ENCODE assay signal across 1 cellular context in genomic region chr2:237966565-237967462, GRCh38.
A peak's percentile ranks its signal among the peaks of the same experiment; 100 is the strongest.
TF ChIP-seq lines count a peak whose summit lies in the region.

Gene UBE2F, plus strand, starts transcription at chr2:237967014. Its CDS starts 6,094 bp downstream, at chr2:237973108.

TF ChIP-seq in HepG2, 621 proteins besides CTCF, POLR2A, EP300 and RAD21 (continued from another document and continues in another):
- TF ChIP-seq SP1 (IDR thresholded peaks at IDR 0.05): peak; percentile 46; the same call in 1 of the 2 replicates
- peak; percentile 98 for TF ChIP-seq SP1 (CRISPR knock-in tag; IDR thresholded peaks at IDR 0.05)
- TF ChIP-seq ZNF143 (CRISPR knock-in tag; IDR thresholded peaks at IDR 0.05): peak; percentile 37; the same call in 1 of the 2 replicates
- no peak for TF ChIP-seq SIX1 (CRISPR knock-in tag; IDR thresholded peaks at IDR 0.05; ENCODE audit: borderline replicate concordance)
- TF ChIP-seq FOXP1 (IDR thresholded peaks at IDR 0.05): no peak
- no peak for TF ChIP-seq FOXP1 (CRISPR knock-in tag; IDR thresholded peaks at IDR 0.05)
- no peak for TF ChIP-seq SUZ12 (IDR thresholded peaks at IDR 0.05; ENCODE audit: low read depth, low read length)
- TF ChIP-seq MLX (CRISPR knock-in tag; IDR thresholded peaks at IDR 0.05): peak; percentile 37; the same call in 1 of the 2 replicates
- TF ChIP-seq ZNF557 (CRISPR knock-in tag; IDR thresholded peaks at IDR 0.05): peak; percentile 4; the same call in 1 of the 2 replicates
- TF ChIP-seq ZNF562 (CRISPR knock-in tag; IDR thresholded peaks at IDR 0.05; ENCODE audit: borderline replicate concordance): no peak
- peak; percentile 84; the same call in 1 of the 2 replicates for TF ChIP-seq ZNF614 (CRISPR knock-in tag; IDR thresholded peaks at IDR 0.05; ENCODE audit: borderline replicate concordance)
- peak; percentile 94 for TF ChIP-seq TFDP2 (CRISPR knock-in tag; IDR thresholded peaks at IDR 0.05)
- TF ChIP-seq SETDB1 (CRISPR knock-in tag; IDR thresholded peaks at IDR 0.05; ENCODE audit: borderline replicate concordance): no peak
- peak; percentile 55; the same call in 1 of the 2 replicates for TF ChIP-seq ZNF703 (CRISPR knock-in tag; IDR thresholded peaks at IDR 0.05; ENCODE audit: borderline replicate concordance)
- TF ChIP-seq KDM3A (CRISPR knock-in tag; IDR thresholded peaks at IDR 0.05; ENCODE audit: low read depth): peak; percentile 70; the same call in 1 of the 2 replicates
- peak; percentile 35; the same call in 1 of the 2 replicates for TF ChIP-seq ZNF709 (CRISPR knock-in tag; IDR thresholded peaks at IDR 0.05)
- no peak for TF ChIP-seq ZBTB10 (CRISPR knock-in tag; IDR thresholded peaks at IDR 0.05; ENCODE audit: borderline replicate concordance)
- TF ChIP-seq SMYD3 (CRISPR knock-in tag; IDR thresholded peaks at IDR 0.05): no peak
- TF ChIP-seq HDAC2 (CRISPR knock-in tag; IDR thresholded peaks at IDR 0.05): peak; percentile 60
- TF ChIP-seq ZNF784 (CRISPR knock-in tag; IDR thresholded peaks at IDR 0.05; ENCODE audit: borderline replicate concordance): no peak
- no peak for TF ChIP-seq NFIB (CRISPR knock-in tag; IDR thresholded peaks at IDR 0.05; ENCODE audit: borderline replicate concordance)
- no peak for TF ChIP-seq CENPBD1 (CRISPR knock-in tag; IDR thresholded peaks at IDR 0.05; ENCODE audit: borderline replicate concordance, low read depth)
- peak; percentile 96; the same call in 2 of the 3 replicates for TF ChIP-seq MXI1 (IDR thresholded peaks at IDR 0.05; ENCODE audit: borderline replicate concordance, low read depth, low read length)
- no peak; the same call in 1 of the 2 replicates for TF ChIP-seq CBX5 (CRISPR knock-in tag; IDR thresholded peaks at IDR 0.05; ENCODE audit: borderline replicate concordance)
- peak; percentile 60 for TF ChIP-seq ZNF747 (CRISPR knock-in tag; IDR thresholded peaks at IDR 0.05; ENCODE audit: borderline replicate concordance)
- no peak for TF ChIP-seq TCF7 (IDR thresholded peaks at IDR 0.05; ENCODE audit: low read depth)
- TF ChIP-seq NFE2L2 (IDR thresholded peaks at IDR 0.05; ENCODE audit: low read length): no peak
- 0 out of 2 replicates have a peak, but pooled peaks have one; percentile 67 for TF ChIP-seq ATAD3A (CRISPR knock-in tag; IDR thresholded peaks at IDR 0.05)
- TF ChIP-seq THAP9 (CRISPR knock-in tag; IDR thresholded peaks at IDR 0.05; ENCODE audit: borderline replicate concordance): peak; percentile 55; the same call in 1 of the 2 replicates
- peak; percentile 59 for TF ChIP-seq BCL6 (CRISPR knock-in tag; IDR thresholded peaks at IDR 0.05)
- TF ChIP-seq CSRNP2 (CRISPR knock-in tag; conservative IDR thresholded peaks at IDR 0.05; ENCODE audit: low read depth): 0 out of 2 replicates have a peak, but pooled peaks have one; percentile 58
- TF ChIP-seq CREB1 (IDR thresholded peaks at IDR 0.05): peak; percentile 83
- peak; percentile 89 for TF ChIP-seq CREB1 (CRISPR knock-in tag; IDR thresholded peaks at IDR 0.05)
- no peak for TF ChIP-seq HNF4A (CRISPR knock-in tag; IDR thresholded peaks at IDR 0.05)
- TF ChIP-seq PAF1 (CRISPR knock-in tag; IDR thresholded peaks at IDR 0.05): no peak
- TF ChIP-seq ZNF460 (CRISPR knock-in tag; IDR thresholded peaks at IDR 0.05; ENCODE audit: borderline replicate concordance): no peak
- TF ChIP-seq CENPX (CRISPR knock-in tag; IDR thresholded peaks at IDR 0.05): no peak
- peak; percentile 95; the same call in 1 of the 2 replicates for TF ChIP-seq THAP8 (CRISPR knock-in tag; IDR thresholded peaks at IDR 0.05; ENCODE audit: borderline replicate concordance)
- TF ChIP-seq ZNF839 (CRISPR knock-in tag; IDR thresholded peaks at IDR 0.05; ENCODE audit: borderline replicate concordance): no peak
- TF ChIP-seq MXD4 (CRISPR knock-in tag; IDR thresholded peaks at IDR 0.05): peak; percentile 54
- TF ChIP-seq MAFK (conservative IDR thresholded peaks at IDR 0.05 in 1 of 2, IDR thresholded peaks at IDR 0.05 in 1 of 2; ENCODE audit: low read length in 2 of 2): no peak
- no peak for TF ChIP-seq ZNF496 (CRISPR knock-in tag; IDR thresholded peaks at IDR 0.05; ENCODE audit: insufficient replicate concordance)
- peak; percentile 36 for TF ChIP-seq CBX1 (IDR thresholded peaks at IDR 0.05; ENCODE audit: low read depth)
- peak; percentile 87 for TF ChIP-seq ZFY (CRISPR knock-in tag; IDR thresholded peaks at IDR 0.05)
- TF ChIP-seq ZNF616 (CRISPR knock-in tag; IDR thresholded peaks at IDR 0.05; ENCODE audit: low read depth): no peak
- no peak for TF ChIP-seq ZSCAN30 (CRISPR knock-in tag; IDR thresholded peaks at IDR 0.05)
